Comparison of ENCODE assay signal across 24 cellular contexts in genomic region chr2:103859238-103859637, GRCh38.
"Had no signal": no experiment of that assay in that cellular context is flagged by ENCODE, and none has a peak within 500 bp of the region (broad histone marks: within the 10 kb centered on the region; RNA-seq: fewer than 3 reads in every experiment).

No MANE protein-coding gene starts in this region.

- H3K27ac Mint-ChIP-seq: naive thymus-derived CD4-positive, alpha-beta T cell; natural killer cell treated with Interleukin-12 subunit alpha and Interleukin-12 subunit beta and Interleukin-15 and Interleukin-18, amount 100 ng/mL, for 72 hours; progenitor cell of endocrine pancreas; stimulated activated naive B cell treated with anti-CD40 and anti-IgM and Interleukin-4, amounts not matched to agents 10 μg/mL and 1 μg/mL and 100 μg/mL, for 72 hours had no signal

- H3K4me3 Mint-ChIP-seq: naive thymus-derived CD4-positive, alpha-beta T cell; natural killer cell treated with Interleukin-12 subunit alpha and Interleukin-12 subunit beta and Interleukin-15 and Interleukin-18, amount 100 ng/mL, for 72 hours; stimulated activated naive B cell treated with anti-CD40 and anti-IgM and Interleukin-4, amounts not matched to agents 10 μg/mL and 1 μg/mL and 100 μg/mL, for 72 hours had no signal

- DNase-seq: islet precursor cell; left ventricle myocardium inferior; midbrain; mucosa of descending colon; naive thymus-derived CD4-positive, alpha-beta T cell; ovary; right cardiac atrium; stimulated activated CD4-positive, alpha-beta T cell treated with anti-CD3 and anti-CD28 coated beads, Interleukin-12 subunit alpha, Interleukin-12 subunit beta, amount 100 ng/mL, for 4 hours; stimulated activated CD4-positive, alpha-beta T cell treated with anti-CD3 and anti-CD28 coated beads, Interleukin-15, amount 100 ng/mL, for 24 hours; stimulated activated CD4-positive, alpha-beta T cell treated with anti-CD3 and anti-CD28 coated beads, Interleukin-2, amount 100 ng/mL, for 24 hours; stimulated activated CD4-positive, alpha-beta T cell treated with anti-CD3 and anti-CD28 coated beads, Interleukin-4, amount 100 ng/mL, for 1 hour; stimulated activated naive B cell treated with anti-CD40 and anti-IgM and Interleukin-4, amounts not matched to agents 10 μg/mL and 1 μg/mL and 100 μg/mL, for 72 hours; stimulated activated naive CD8-positive, alpha-beta T cell treated with anti-CD3 and anti-CD28 coated beads, Interleukin-15, Interleukin-2, amounts not matched to agents 100 U/mL and 50 U/mL, for 24 hours; stomach; testis; thyroid gland; transverse colon; upper lobe of left lung had no signal

- H3K4me3 ChIP-seq: left ventricle myocardium inferior, lung, mucosa of descending colon, ovary, skin epidermis, stomach, testis, thyroid gland, transverse colon, upper lobe of left lung, vagina had no signal

- H3K4me1 Mint-ChIP-seq: naive thymus-derived CD4-positive, alpha-beta T cell; stimulated activated naive B cell treated with anti-CD40 and anti-IgM and Interleukin-4, amounts not matched to agents 10 μg/mL and 1 μg/mL and 100 μg/mL, for 72 hours had no signal

- H3K27ac ChIP-seq: left ventricle myocardium inferior, ovary, skin epidermis, stomach, testis, thyroid gland, transverse colon, upper lobe of left lung, vagina had no signal

- H3K36me3 ChIP-seq: left ventricle myocardium inferior, ovary, stomach, thyroid gland, transverse colon, upper lobe of left lung, vagina had no signal

- H3K9me3 ChIP-seq: left ventricle myocardium inferior, mucosa of descending colon, ovary, stomach, testis, thyroid gland, transverse colon, upper lobe of left lung, vagina had no signal

- H3K36me3 Mint-ChIP-seq: naive thymus-derived CD4-positive, alpha-beta T cell; natural killer cell treated with Interleukin-12 subunit alpha and Interleukin-12 subunit beta and Interleukin-15 and Interleukin-18, amount 100 ng/mL, for 72 hours; stimulated activated naive B cell treated with anti-CD40 and anti-IgM and Interleukin-4, amounts not matched to agents 10 μg/mL and 1 μg/mL and 100 μg/mL, for 72 hours had no signal

- H3K4me1 ChIP-seq: left ventricle myocardium inferior, stomach, testis, thyroid gland, transverse colon, upper lobe of left lung, vagina had no signal

- ATAC-seq: mucosa of descending colon; naive thymus-derived CD4-positive, alpha-beta T cell; natural killer cell treated with Interleukin-12 subunit alpha and Interleukin-12 subunit beta and Interleukin-15 and Interleukin-18, amount 100 ng/mL, for 72 hours; right cardiac atrium; sciatic nerve; stimulated activated naive B cell treated with anti-CD40 and anti-IgM and Interleukin-4, amounts not matched to agents 10 μg/mL and 1 μg/mL and 100 μg/mL, for 72 hours; stimulated activated naive CD8-positive, alpha-beta T cell treated with anti-CD3 and anti-CD28 coated beads, Interleukin-15, Interleukin-2, amounts not matched to agents 100 U/mL and 50 U/mL, for 24 hours had no signal

- H3K27me3 ChIP-seq: ovary, stomach, testis, thyroid gland, transverse colon, upper lobe of left lung, vagina had no signal

- H3K27me3 Mint-ChIP-seq: naive thymus-derived CD4-positive, alpha-beta T cell; natural killer cell treated with Interleukin-12 subunit alpha and Interleukin-12 subunit beta and Interleukin-15 and Interleukin-18, amount 100 ng/mL, for 72 hours; progenitor cell of endocrine pancreas; stimulated activated naive B cell treated with anti-CD40 and anti-IgM and Interleukin-4, amounts not matched to agents 10 μg/mL and 1 μg/mL and 100 μg/mL, for 72 hours had no signal
